ENCODE assay signal across 21 cellular contexts in genomic region chr12:132196038-132196872, GRCh38. TPM values are rescaled to one million over a fixed set of nuclear protein-coding genes. Genes with fewer than 3 reads are reported as not detected.
A peak's percentile ranks its signal among the peaks of the same experiment; 100 is the strongest.
DNase-seq lines count a peak whose midpoint lies in the region; ATAC-seq and TF ChIP-seq lines count a peak whose summit lies in the region.
"Had no signal": no experiment of that assay in that cellular context is flagged by ENCODE, and none has a peak within 500 bp of the region (broad histone marks: within the 10 kb centered on the region; RNA-seq: fewer than 3 reads in every experiment).

No MANE protein-coding gene starts in this region.

- peaks cover 0 to 10% of the 10 kb centered on the region in 2 donors for H3K27me3 Mint-ChIP-seq in effector memory CD8-positive, alpha-beta T cell
- H3K27me3 Mint-ChIP-seq: CD4-positive, alpha-beta T cell had no signal

- ATAC-seq in mucosa of descending colon (peak; percentile 37), GM21381 (IDR thresholded peaks at IDR 0.05; ENCODE audit: unreplicated experiment) (no peak)
- no peak for ATAC-seq in effector memory CD8-positive, alpha-beta T cell (replicated peaks)
- ATAC-seq: activated CD4-positive, CD25-positive, alpha-beta regulatory T cell treated with anti-CD3 and anti-CD28 coated beads, Interleukin-2, amount 50 U/mL, for 24 hours had no signal

- DNase-seq in DMS 273 (lab: John Stamatoyannopoulos, UW; ENCODE audit: unreplicated experiment) (peak; percentile 18), DMS 273 treated with DMSO at 0.1 percent for 48 hours (lab: John Stamatoyannopoulos, UW) (no peak), NCI-H1417 (lab: John Stamatoyannopoulos, UW) (peak; percentile 50 to 90 (median 78)), WERI-Rb-1 (no peak), mucosa of descending colon (no peak)
- no peak for DNase-seq in effector memory CD8-positive, alpha-beta T cell
- no peak for DNase-seq in activated T-cell treated with anti-CD3 and anti-CD28 coated beads, Interleukin-2, amount 50 U/mL, for 48 hours
- DNase-seq: activated gamma-delta T cell; CD4-positive, alpha-beta T cell; erythroblast; GDM1; immature natural killer cell; NCI-H510A; stimulated activated CD4-positive, alpha-beta T cell treated with anti-CD3 and anti-CD28 coated beads, Interleukin-2, amount 100 ng/mL, for 24 hours had no signal

- H3K9me3 ChIP-seq in WERI-Rb-1 (ENCODE audit: severe bottlenecking) (peaks cover 4% of the 10 kb centered on the region), mucosa of descending colon (peaks cover 11% of the 10 kb centered on the region)

- peaks cover 5 to 11% of the 10 kb centered on the region in 2 donors for H3K9me3 Mint-ChIP-seq in effector memory CD8-positive, alpha-beta T cell

- H3K36me3 ChIP-seq in WERI-Rb-1 (no peaks in the 10 kb centered on the region), mucosa of descending colon (ENCODE audit: low read depth) (no peaks in the 10 kb centered on the region)

- H3K27me3 ChIP-seq in WERI-Rb-1 (ENCODE audit: insufficient read depth, low read depth, severe bottlenecking) = no peaks in the 10 kb centered on the region

- H3K27ac ChIP-seq in WERI-Rb-1 = peak overlapping the region; percentile 39; the same call in 1 of the 2 replicates
- H3K27ac ChIP-seq: 22Rv1 had no signal

- TF ChIP-seq CTCF in WERI-Rb-1 (IDR thresholded peaks at IDR 0.05; ENCODE audit: low read depth, low read length) = no peak
- no peak for TF ChIP-seq CTCF in mucosa of descending colon (IDR thresholded peaks at IDR 0.05)

- H3K4me1 Mint-ChIP-seq in effector memory CD8-positive, alpha-beta T cell (ENCODE audit: low read depth in 2 of 2) = peaks cover 2 to 3% of the 10 kb centered on the region in 2 donors
- H3K4me1 Mint-ChIP-seq: immature natural killer cell, memory B cell, neural crest cell had no signal

- H3K4me3 Mint-ChIP-seq in effector memory CD8-positive, alpha-beta T cell = no peak overlapping the region
- H3K4me3 Mint-ChIP-seq: CD4-positive, alpha-beta T cell; dendritic cell treated with granulocyte-macrophage colony-stimulating factor and Interleukin-4, amounts not matched to agents 40 ng/mL and 50 ng/mL, for 4 days; immature natural killer cell; memory B cell; neural crest cell; T-helper 1 cell treated with Interleukin-12 subunit alpha and Interleukin-12 subunit beta and Interleukin-4 antibody, amounts not matched to agents 30 μg/mL and 1 μg/mL, for 36 hours had no signal

- H3K36me3 Mint-ChIP-seq in effector memory CD8-positive, alpha-beta T cell (ENCODE audit: insufficient read depth) = peaks cover 3% of the 10 kb centered on the region

- intact Hi-C loops in mucosa of descending colon (cut with DNase I, micrococcal nuclease) = no loop called here

- H3K27ac Mint-ChIP-seq in effector memory CD8-positive, alpha-beta T cell = no peak overlapping the region
- H3K27ac Mint-ChIP-seq: CD4-positive, alpha-beta T cell; dendritic cell treated with granulocyte-macrophage colony-stimulating factor and Interleukin-4, amounts not matched to agents 40 ng/mL and 50 ng/mL, for 4 days; immature natural killer cell; memory B cell; T-helper 1 cell treated with Interleukin-12 subunit alpha and Interleukin-12 subunit beta and Interleukin-4 antibody, amounts not matched to agents 30 μg/mL and 1 μg/mL, for 36 hours had no signal

- H3K4me3 ChIP-seq in WERI-Rb-1 (ENCODE audit: low read depth, low read length) = no peak overlapping the region
- H3K4me3 ChIP-seq in mucosa of descending colon = no peak overlapping the region

- H3K4me1 ChIP-seq in mucosa of descending colon (ENCODE audit: low read depth) = no peaks in the 10 kb centered on the region

RNA-seq across cellular contexts. Expression of gene NOC4L, which starts 52.0 kb away (rescaled TPM):
- 10 to 100 TPM; 12.9 to 17.5 (median 13.3) TPM for total RNA-seq in mucosa of descending colon

RNA-seq across cellular contexts. Expression of gene DDX51, which starts 52.1 kb away (rescaled TPM):
- total RNA-seq in mucosa of descending colon = 10 to 100 TPM; 14.2 to 18.7 (median 15.6) TPM

Comparison
In these comparisons a context has a peak if more than half of its experiments do, and no peak if none do; other contexts are left out.
1. DNase-seq: peak in DMS 273 (single experiment) and NCI-H1417 (3 of 3); none in DMS 273 treated with DMSO at 0.1 percent for 48 hours (single experiment), WERI-Rb-1 (single experiment), mucosa of descending colon (0 of 3), effector memory CD8-positive, alpha-beta T cell (0 of 3) and activated T-cell treated with anti-CD3 and anti-CD28 coated beads, Interleukin-2, amount 50 U/mL, for 48 hours (0 of 2).